Comparison of ENCODE assay signal across 8 cellular contexts in genomic region chr7:7099584-7100014, GRCh38.
DNase-seq lines count a peak whose midpoint lies in the region; ATAC-seq and TF ChIP-seq lines count a peak whose summit lies in the region.

No MANE protein-coding gene starts in this region.

- no peak for TF ChIP-seq CTCF in LNCaP clone FGC (IDR thresholded peaks at IDR 0.05; ENCODE audit: control insufficient read depth, extremely low read depth, insufficient read depth)
- TF ChIP-seq CTCF in brain (conservative IDR thresholded peaks at IDR 0.05), result no peak
- no peak for TF ChIP-seq CTCF in stomach (IDR thresholded peaks at IDR 0.05)
- TF ChIP-seq CTCF in natural killer cell (IDR thresholded peaks at IDR 0.05), result no peak

- no peak for ATAC-seq in stimulated activated memory B cell treated with anti-CD40 and anti-IgM and Interleukin-4, amounts not matched to agents 10 μg/mL and 1 μg/mL and 100 μg/mL, for 72 hours
- ATAC-seq in natural killer cell, result no peak

- H3K27ac ChIP-seq in BLaER1 treated with 17β-estradiol and CSF1 and Interleukin-3, amounts not matched to agents 10 nM and 100 nM, result 0 out of 22 replicates have a peak overlapping the region, but pooled peaks of 1 of the 11 experiments have one; percentile 15
- no peak overlapping the region for H3K27ac ChIP-seq in stomach

- POLR2A ChIA-PET in activated CD4-positive, alpha-beta memory T cell treated with anti-CD3 and anti-CD28 coated beads for 36 hours (lab: Charles Lee), result interaction anchor here (1.1 kb wide), 1 partner anchor 83 kb away, joined by 3 read pairs; the partner anchor contains the start of gene C1GALT1

- H3K9me3 ChIP-seq in BLaER1 treated with 17β-estradiol and CSF1 and Interleukin-3, amounts not matched to agents 10 nM and 100 nM (replicated peaks in 1 of 11), result peaks cover 0 to under 1% (median 0%) of the 10 kb centered on the region in 11 experiments; a peak in 1 of 22 replicates
- no peaks in the 10 kb centered on the region for H3K9me3 ChIP-seq in stomach

- H3K9me3 Mint-ChIP-seq in brain, result peaks cover 0 to 4% (median 0%) of the 10 kb centered on the region in 5 experiments
- no peaks in the 10 kb centered on the region for H3K9me3 Mint-ChIP-seq in activated CD4-positive, alpha-beta memory T cell treated with anti-CD3 and anti-CD28 coated beads for 36 hours
- no peaks in the 10 kb centered on the region for H3K9me3 Mint-ChIP-seq in stimulated activated memory B cell treated with anti-CD40 and anti-IgM and Interleukin-4, amounts not matched to agents 10 μg/mL and 1 μg/mL and 100 μg/mL, for 72 hours
- H3K9me3 Mint-ChIP-seq in natural killer cell, result no peaks in the 10 kb centered on the region

- CTCF ChIA-PET in activated CD4-positive, alpha-beta memory T cell treated with anti-CD3 and anti-CD28 coated beads for 36 hours (lab: Charles Lee), result interaction anchor here (1.8 kb wide), 1 partner anchor 443 kb away, joined by 6 read pairs; no protein-coding TSS in a partner anchor

- 18 to 52% (median 21%) methylated on average over 1 of the region's 1 CpG for WGBS in stomach, 5 donors

- H3K36me3 ChIP-seq in BLaER1 treated with 17β-estradiol and CSF1 and Interleukin-3, amounts not matched to agents 10 nM and 100 nM, result no peaks in the 10 kb centered on the region
- no peaks in the 10 kb centered on the region for H3K36me3 ChIP-seq in stomach

- H4K20me1 ChIP-seq in BLaER1 treated with 17β-estradiol and CSF1 and Interleukin-3, amounts not matched to agents 10 nM and 100 nM, result no peaks in the 10 kb centered on the region

- no peak overlapping the region for H3K4me3 ChIP-seq in BLaER1 treated with 17β-estradiol and CSF1 and Interleukin-3, amounts not matched to agents 10 nM and 100 nM
- H3K4me3 ChIP-seq in LNCaP clone FGC (ENCODE audit: low read depth, low read length) (no peak overlapping the region), stomach (no peak overlapping the region)

- no peak overlapping the region for H3K4me3 Mint-ChIP-seq in brain
- H3K4me3 Mint-ChIP-seq in activated CD4-positive, alpha-beta memory T cell treated with anti-CD3 and anti-CD28 coated beads for 36 hours, result no peak overlapping the region
- no peak overlapping the region for H3K4me3 Mint-ChIP-seq in stimulated activated memory B cell treated with anti-CD40 and anti-IgM and Interleukin-4, amounts not matched to agents 10 μg/mL and 1 μg/mL and 100 μg/mL, for 72 hours
- H3K4me3 Mint-ChIP-seq in natural killer cell, result no peak overlapping the region

- H3K27me3 ChIP-seq in BLaER1 treated with 17β-estradiol and CSF1 and Interleukin-3, amounts not matched to agents 10 nM and 100 nM, result no peaks in the 10 kb centered on the region
- H3K27me3 ChIP-seq in stomach, result no peaks in the 10 kb centered on the region

- TF ChIP-seq EP300 in stomach (IDR thresholded peaks at IDR 0.05), result no peak

- peaks cover 8% of the 10 kb centered on the region for H3K27me3 Mint-ChIP-seq in brain
- peaks cover 1% of the 10 kb centered on the region for H3K27me3 Mint-ChIP-seq in activated CD4-positive, alpha-beta memory T cell treated with anti-CD3 and anti-CD28 coated beads for 36 hours
- H3K27me3 Mint-ChIP-seq in stimulated activated memory B cell treated with anti-CD40 and anti-IgM and Interleukin-4, amounts not matched to agents 10 μg/mL and 1 μg/mL and 100 μg/mL, for 72 hours, result peaks cover 9% of the 10 kb centered on the region
- peaks cover 0 to 3% of the 10 kb centered on the region in 2 donors for H3K27me3 Mint-ChIP-seq in natural killer cell (ENCODE audit: low read depth in 2 of 2)

- H3K27ac Mint-ChIP-seq in brain (peak overlapping the region in 3 of 5 experiments; percentile 21 to 46 (median 33)), natural killer cell (no peak overlapping the region)
- H3K27ac Mint-ChIP-seq in activated CD4-positive, alpha-beta memory T cell treated with anti-CD3 and anti-CD28 coated beads for 36 hours, result no peak overlapping the region
- no peak overlapping the region for H3K27ac Mint-ChIP-seq in stimulated activated memory B cell treated with anti-CD40 and anti-IgM and Interleukin-4, amounts not matched to agents 10 μg/mL and 1 μg/mL and 100 μg/mL, for 72 hours

- peak; percentile 99 for DNase-seq in LNCaP clone FGC (ENCODE audit: low read depth)
- peak; percentile 85 for DNase-seq in iPS-NIHi11 (ENCODE audit: low spot score)
- DNase-seq in stomach, result peak; percentile 76
- no peak for DNase-seq in activated CD4-positive, alpha-beta memory T cell treated with anti-CD3 and anti-CD28 coated beads for 36 hours
- no peak for DNase-seq in natural killer cell

- no peak overlapping the region for H3K9ac ChIP-seq in BLaER1 treated with 17β-estradiol and CSF1 and Interleukin-3, amounts not matched to agents 10 nM and 100 nM

- peaks cover 0 to 25% (median 11%) of the 10 kb centered on the region in 10 experiments; a peak in 9 of 20 replicates for H3K4me1 ChIP-seq in BLaER1 treated with 17β-estradiol and CSF1 and Interleukin-3, amounts not matched to agents 10 nM and 100 nM
- peaks cover 8 to 28% (median 16%) of the 10 kb centered on the region in 4 donors for H3K4me1 ChIP-seq in stomach

- H3K4me2 ChIP-seq in BLaER1 treated with 17β-estradiol and CSF1 and Interleukin-3, amounts not matched to agents 10 nM and 100 nM, result peak overlapping the region in 6 of 11 experiments; percentile 6 to 62 (median 34); a peak in 7 of 22 replicates

- H3K36me3 Mint-ChIP-seq in brain (no peaks in the 10 kb centered on the region), natural killer cell (no peaks in the 10 kb centered on the region)
- no peaks in the 10 kb centered on the region for H3K36me3 Mint-ChIP-seq in activated CD4-positive, alpha-beta memory T cell treated with anti-CD3 and anti-CD28 coated beads for 36 hours
- no peaks in the 10 kb centered on the region for H3K36me3 Mint-ChIP-seq in stimulated activated memory B cell treated with anti-CD40 and anti-IgM and Interleukin-4, amounts not matched to agents 10 μg/mL and 1 μg/mL and 100 μg/mL, for 72 hours

- peaks cover 30% of the 10 kb centered on the region for H3K4me1 Mint-ChIP-seq in brain
- peaks cover 8% of the 10 kb centered on the region for H3K4me1 Mint-ChIP-seq in activated CD4-positive, alpha-beta memory T cell treated with anti-CD3 and anti-CD28 coated beads for 36 hours (ENCODE audit: low read depth)
- peaks cover 7% of the 10 kb centered on the region for H3K4me1 Mint-ChIP-seq in stimulated activated memory B cell treated with anti-CD40 and anti-IgM and Interleukin-4, amounts not matched to agents 10 μg/mL and 1 μg/mL and 100 μg/mL, for 72 hours
- no peaks in the 10 kb centered on the region for H3K4me1 Mint-ChIP-seq in natural killer cell

- no peak for TF ChIP-seq POLR2A in stomach (IDR thresholded peaks at IDR 0.05)

- intact Hi-C loops in stomach (cut with DNase I; ENCODE audit: low total_unique reads), result no loop called here
- intact Hi-C loops in activated CD4-positive, alpha-beta memory T cell treated with anti-CD3 and anti-CD28 coated beads for 36 hours (cut with micrococcal nuclease), result loop anchor here (5.0 to 10.0 kb wide), 3 partner anchors 135 to 318 kb away; no protein-coding TSS in a partner anchor
- intact Hi-C loops in natural killer cell (cut with micrococcal nuclease), result loop anchor here (10.0 kb wide), 1 partner anchor 325 kb away; no protein-coding TSS in a partner anchor

Comparison
In these comparisons a context has a peak if more than half of its experiments do, and no peak if none do; other contexts are left out.
1. DNase-seq: peak in LNCaP clone FGC (single experiment), iPS-NIHi11 (single experiment) and stomach (single experiment); none in activated CD4-positive, alpha-beta memory T cell treated with anti-CD3 and anti-CD28 coated beads for 36 hours (single experiment) and natural killer cell (single experiment).
2. H3K27ac Mint-ChIP-seq: peak in brain (3 of 5); none in activated CD4-positive, alpha-beta memory T cell treated with anti-CD3 and anti-CD28 coated beads for 36 hours (single experiment), stimulated activated memory B cell treated with anti-CD40 and anti-IgM and Interleukin-4, amounts not matched to agents 10 μg/mL and 1 μg/mL and 100 μg/mL, for 72 hours (single experiment) and natural killer cell (0 of 2).